Comparison of ENCODE assay signal across 11 cellular contexts in the genomic region with DNA sequence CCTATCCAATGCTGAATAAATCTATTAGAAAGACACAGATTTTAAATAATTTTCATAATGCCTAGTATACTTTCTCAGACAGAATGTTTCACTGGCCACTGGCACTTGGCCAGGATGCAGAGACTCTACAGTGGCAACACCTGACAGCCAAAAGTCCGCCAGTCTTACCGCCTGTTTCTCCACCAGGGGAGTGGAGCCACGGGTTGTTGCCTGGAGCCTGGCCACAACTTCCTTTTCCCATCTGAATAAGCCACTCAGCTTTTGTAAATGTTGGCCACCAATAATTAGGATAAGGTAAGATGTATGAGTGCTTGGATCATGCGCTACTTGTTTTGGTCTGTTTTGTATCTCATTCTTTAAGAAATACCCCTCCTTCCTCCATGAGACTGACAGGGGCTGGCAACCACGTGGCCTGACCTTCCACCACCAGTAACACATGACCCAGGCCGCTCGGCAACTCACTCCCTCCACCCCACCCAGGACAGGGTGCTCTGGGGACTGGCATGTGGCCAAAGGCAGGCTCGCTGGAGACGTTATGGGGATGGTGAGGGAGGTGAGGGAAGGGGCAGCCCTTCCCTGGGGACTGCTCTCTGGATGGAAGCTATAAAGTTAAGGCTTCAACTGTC.
DNase-seq lines count a peak whose midpoint lies in the region; ATAC-seq and TF ChIP-seq lines count a peak whose summit lies in the region.
"Had no signal": no experiment of that assay in that cellular context is flagged by ENCODE, and none has a peak within 500 bp of the region (broad histone marks: within the 10 kb centered on the region; RNA-seq: fewer than 3 reads in every experiment).

No MANE protein-coding gene starts in this region.

- H2BK20ac ChIP-seq in H9 (ENCODE audit: low read depth, low read length, poor library complexity, severe bottlenecking) = no peak overlapping the region

- ATAC-seq in memory B cell (ENCODE audit: low read depth) (no peak), upper lobe of right lung (peak; percentile 34)

- H3K79me1 ChIP-seq in H9 (ENCODE audit: insufficient read depth, low read depth, low read length, poor library complexity, severe bottlenecking) = no peaks in the 10 kb centered on the region

- H3K36me3 Mint-ChIP-seq in brain = peaks cover 66% of the 10 kb centered on the region
- peaks cover 37% of the 10 kb centered on the region for H3K36me3 Mint-ChIP-seq in memory B cell
- peaks cover 13 to 66% (median 41%) of the 10 kb centered on the region in 3 experiments; a peak in 6 of 7 replicates for H3K36me3 Mint-ChIP-seq in H9 (ENCODE audit: insufficient read depth in 1 of 3, low read depth in 3 of 3)
- peaks cover 11% of the 10 kb centered on the region for H3K36me3 Mint-ChIP-seq in activated CD4-positive, alpha-beta memory T cell treated with anti-CD3 and anti-CD28 coated beads, Interleukin-2, amount 10 ng/mL, durations not matched to agents 7 days and 5 days (ENCODE audit: low read depth)

- CTCF ChIA-PET in activated CD4-positive, alpha-beta memory T cell treated with anti-CD3 and anti-CD28 coated beads, Interleukin-2, amount 10 ng/mL, durations not matched to agents 7 days and 5 days (lab: Charles Lee) = no interaction called here

- H3K4me2 ChIP-seq in H9 (ENCODE audit: insufficient read depth, insufficient read length, low read length) = no peak overlapping the region

- H4K5ac ChIP-seq in H9 (ENCODE audit: insufficient read length, low read depth, low read length) = no peak overlapping the region

- no peaks in the 10 kb centered on the region for H4K20me1 ChIP-seq in H9 (ENCODE audit: control insufficient read depth, insufficient read depth, insufficient read length)

- H3K14ac ChIP-seq in H9 (ENCODE audit: insufficient read depth, low read length) = no peak overlapping the region

- POLR2A ChIA-PET in activated CD4-positive, alpha-beta memory T cell treated with anti-CD3 and anti-CD28 coated beads, Interleukin-2, amount 10 ng/mL, durations not matched to agents 7 days and 5 days (lab: Charles Lee) = no interaction called here

- H3K79me2 ChIP-seq in H9 (ENCODE audit: insufficient read depth, low read length) = no peaks in the 10 kb centered on the region

- H3K23me2 ChIP-seq in H9 (ENCODE audit: insufficient read length, low read depth, low read length, poor library complexity, severe bottlenecking) = no peaks in the 10 kb centered on the region

- no peak overlapping the region for H3K27ac ChIP-seq in upper lobe of right lung
- H3K27ac ChIP-seq in H9 (ENCODE audit: insufficient read length, low read depth, low read length) = no peak overlapping the region
- H3K27ac ChIP-seq: upper lobe of left lung had no signal

- no peak overlapping the region for H2AFZ ChIP-seq in H9 (ENCODE audit: low read length)

- H2BK15ac ChIP-seq in H9 (ENCODE audit: low read depth, low read length) = no peak overlapping the region

- H3K18ac ChIP-seq in H9 (ENCODE audit: insufficient read length, low read depth, low read length) = no peak overlapping the region

- H3K27me3 Mint-ChIP-seq in brain (no peaks in the 10 kb centered on the region), memory B cell (no peaks in the 10 kb centered on the region), H9 (ENCODE audit: low read depth) (peaks cover 15% of the 10 kb centered on the region)
- no peaks in the 10 kb centered on the region for H3K27me3 Mint-ChIP-seq in activated CD4-positive, alpha-beta memory T cell treated with anti-CD3 and anti-CD28 coated beads, Interleukin-2, amount 10 ng/mL, durations not matched to agents 7 days and 5 days

- H3K27me3 ChIP-seq in upper lobe of right lung (no peaks in the 10 kb centered on the region), H9 (ENCODE audit: insufficient read depth, low read length) (no peaks in the 10 kb centered on the region)
- H3K27me3 ChIP-seq: upper lobe of left lung had no signal

- H3K9me3 Mint-ChIP-seq in brain = no peaks in the 10 kb centered on the region
- H3K9me3 Mint-ChIP-seq in memory B cell = no peaks in the 10 kb centered on the region
- H3K9me3 Mint-ChIP-seq in H9 = no peaks in the 10 kb centered on the region
- no peaks in the 10 kb centered on the region for H3K9me3 Mint-ChIP-seq in activated CD4-positive, alpha-beta memory T cell treated with anti-CD3 and anti-CD28 coated beads, Interleukin-2, amount 10 ng/mL, durations not matched to agents 7 days and 5 days

- H4K91ac ChIP-seq in H9 (ENCODE audit: insufficient read length, low read depth, low read length) = no peak overlapping the region

- no peak overlapping the region for H3K9ac ChIP-seq in H9 (ENCODE audit: extremely low read depth, insufficient read length, low read length)

- intact Hi-C loops in upper lobe of right lung (cut with DNase I) = no loop called here

- no peak overlapping the region for H2BK5ac ChIP-seq in H9 (ENCODE audit: insufficient read length, low read length)

- H3K4me3 ChIP-seq in upper lobe of right lung = no peak overlapping the region
- H3K4me3 ChIP-seq: upper lobe of left lung had no signal

- H3K27ac Mint-ChIP-seq in brain = peak overlapping the region; percentile 70 to 97 (median 96)
- H3K27ac Mint-ChIP-seq in memory B cell = peak overlapping the region; percentile 65
- no peak overlapping the region for H3K27ac Mint-ChIP-seq in H9
- no peak overlapping the region for H3K27ac Mint-ChIP-seq in activated CD4-positive, alpha-beta memory T cell treated with anti-CD3 and anti-CD28 coated beads, Interleukin-2, amount 10 ng/mL, durations not matched to agents 7 days and 5 days

- DNase-seq in NCI-H510A (lab: John Stamatoyannopoulos, UW) = peak; percentile 14
- no peak for DNase-seq in NCI-H510A treated with DMSO at 0.1 percent for 48 hours (lab: John Stamatoyannopoulos, UW)
- DNase-seq in memory B cell (ENCODE audit: low spot score in 2 of 2) = no peak
- DNase-seq in upper lobe of right lung = no peak
- no peak for DNase-seq in cortex of kidney (lab: John Stamatoyannopoulos, UW)
- DNase-seq in H9 = no peak
- no peak for DNase-seq in activated CD4-positive, alpha-beta memory T cell treated with anti-CD3 and anti-CD28 coated beads, Interleukin-2, amount 10 ng/mL, durations not matched to agents 7 days and 5 days
- DNase-seq: kidney glomerular epithelial cell, NCI-H1105, upper lobe of left lung had no signal

- H3K9me3 ChIP-seq in upper lobe of right lung = no peaks in the 10 kb centered on the region
- H3K9me3 ChIP-seq in H9 (ENCODE audit: control insufficient read depth, low read depth, low read length) = no peaks in the 10 kb centered on the region
- H3K9me3 ChIP-seq: upper lobe of left lung had no signal

- WGBS in H9 (ENCODE audit: extremely low coverage, insufficient read length, low lambda C conversion rate) = no CpG with 5 or more reads among the region's 9 CpGs

- no peak overlapping the region for H2AK5ac ChIP-seq in H9 (ENCODE audit: insufficient read length, low read length)

- no peak overlapping the region for H3K23ac ChIP-seq in H9 (ENCODE audit: insufficient read length, low read depth, low read length)

- peak overlapping the region in 1 of 5 experiments; percentile 12 for H3K4me3 Mint-ChIP-seq in brain
- H3K4me3 Mint-ChIP-seq in memory B cell = no peak overlapping the region
- no peak overlapping the region for H3K4me3 Mint-ChIP-seq in H9
- no peak overlapping the region for H3K4me3 Mint-ChIP-seq in activated CD4-positive, alpha-beta memory T cell treated with anti-CD3 and anti-CD28 coated beads, Interleukin-2, amount 10 ng/mL, durations not matched to agents 7 days and 5 days

- H3K56ac ChIP-seq in H9 (ENCODE audit: insufficient read length, low read depth, low read length) = no peak overlapping the region

- H3K36me3 ChIP-seq in upper lobe of right lung = peaks cover 52% of the 10 kb centered on the region

- no peak overlapping the region for H2BK120ac ChIP-seq in H9 (ENCODE audit: low read depth, low read length, poor library complexity, severe bottlenecking)

- no peaks in the 10 kb centered on the region for H3K4me1 ChIP-seq in upper lobe of right lung
- H3K4me1 ChIP-seq in H9 (ENCODE audit: insufficient read depth, low read length) = no peaks in the 10 kb centered on the region
- H3K4me1 ChIP-seq: upper lobe of left lung had no signal

- TF ChIP-seq CTCF in brain (conservative IDR thresholded peaks at IDR 0.05) = no peak
- TF ChIP-seq CTCF in upper lobe of right lung (IDR thresholded peaks at IDR 0.05) = no peak
- no peak for TF ChIP-seq CTCF in H9 (conservative IDR thresholded peaks at IDR 0.05)

- H3T11ph ChIP-seq in H9 (ENCODE audit: low read length) = no peak overlapping the region

- H4K8ac ChIP-seq in H9 (replicated peaks; ENCODE audit: insufficient read length, low read depth, low read length) = no peak overlapping the region

- no peak overlapping the region for H3K4ac ChIP-seq in H9 (ENCODE audit: low read depth, low read length)

- no peak overlapping the region for H2BK12ac ChIP-seq in H9 (ENCODE audit: insufficient read length, low read depth, low read length)

- H3K4me1 Mint-ChIP-seq in brain = peaks cover 30% of the 10 kb centered on the region
- peaks cover 3% of the 10 kb centered on the region for H3K4me1 Mint-ChIP-seq in memory B cell
- no peaks in the 10 kb centered on the region for H3K4me1 Mint-ChIP-seq in H9
- peaks cover 11% of the 10 kb centered on the region for H3K4me1 Mint-ChIP-seq in activated CD4-positive, alpha-beta memory T cell treated with anti-CD3 and anti-CD28 coated beads, Interleukin-2, amount 10 ng/mL, durations not matched to agents 7 days and 5 days

Comparison
In these comparisons a context has a peak if more than half of its experiments do, and no peak if none do; other contexts are left out.
1. H3K27ac Mint-ChIP-seq: peak in brain (5 of 5) and memory B cell (single experiment); none in H9 (0 of 3) and activated CD4-positive, alpha-beta memory T cell treated with anti-CD3 and anti-CD28 coated beads, Interleukin-2, amount 10 ng/mL, durations not matched to agents 7 days and 5 days (single experiment).